ENCODE assay signal across 20 cellular contexts in genomic region chr2:66585616-66586015, GRCh38.
"Had no signal": no experiment of that assay in that cellular context is flagged by ENCODE, and none has a peak within 500 bp of the region (broad histone marks: within the 10 kb centered on the region; RNA-seq: fewer than 3 reads in every experiment).

No MANE protein-coding gene starts in this region.

- H3K9me3 Mint-ChIP-seq: activated B cell treated with CpG ODN at 0.5 μM for 24 hours; effector memory CD8-positive, alpha-beta T cell had no signal

- H3K36me3 ChIP-seq: spleen, stomach, thoracic aorta had no signal

- H3K4me3 Mint-ChIP-seq: activated B cell treated with CpG ODN at 0.5 μM for 24 hours; activated naive CD4-positive, alpha-beta T cell treated with anti-CD3 and anti-CD28 coated beads for 36 hours; activated naive CD8-positive, alpha-beta T cell treated with anti-CD3 and anti-CD28 coated beads, Interleukin-2, amount 50 U/mL, for 24 hours; effector memory CD8-positive, alpha-beta T cell; immature natural killer cell; nephron progenitor cell; T-helper 17 cell had no signal

- DNase-seq: activated B cell treated with CpG ODN at 0.5 μM for 24 hours; activated CD4-positive, alpha-beta T cell treated with anti-CD3 and anti-CD28 coated beads for 48 hours; activated CD8-positive, alpha-beta memory T cell treated with anti-CD3 and anti-CD28 coated beads for 24 hours; activated naive CD4-positive, alpha-beta T cell treated with anti-CD3 and anti-CD28 coated beads for 36 hours; activated naive CD8-positive, alpha-beta T cell treated with anti-CD3 and anti-CD28 coated beads, Interleukin-2, amount 50 U/mL, for 24 hours; aorta; dermis blood vessel endothelial cell; effector memory CD8-positive, alpha-beta T cell; foreskin melanocyte; head of caudate nucleus; immature natural killer cell; mesenchymal stem cell; nephron progenitor cell; occipital lobe; psoas muscle; spleen; stomach; T-helper 17 cell had no signal

- H3K27ac ChIP-seq: psoas muscle, stomach, thoracic aorta had no signal

- ATAC-seq: activated naive CD8-positive, alpha-beta T cell treated with anti-CD3 and anti-CD28 coated beads, Interleukin-2, amount 50 U/mL, for 24 hours; effector memory CD8-positive, alpha-beta T cell; psoas muscle; sciatic nerve; T-helper 17 cell had no signal

- H3K27ac Mint-ChIP-seq: activated B cell treated with CpG ODN at 0.5 μM for 24 hours; activated naive CD4-positive, alpha-beta T cell treated with anti-CD3 and anti-CD28 coated beads for 36 hours; activated naive CD8-positive, alpha-beta T cell treated with anti-CD3 and anti-CD28 coated beads, Interleukin-2, amount 50 U/mL, for 24 hours; effector memory CD8-positive, alpha-beta T cell; immature natural killer cell; nephron progenitor cell; T-helper 17 cell had no signal

- H3K9me3 ChIP-seq: psoas muscle, spleen, stomach, thoracic aorta had no signal

- H3K4me1 Mint-ChIP-seq: activated B cell treated with CpG ODN at 0.5 μM for 24 hours, T-helper 17 cell had no signal

- H3K4me3 ChIP-seq: psoas muscle, spleen, stomach, thoracic aorta had no signal
